16 cellular contexts compared by ENCODE assay signal in the genomic region with DNA sequence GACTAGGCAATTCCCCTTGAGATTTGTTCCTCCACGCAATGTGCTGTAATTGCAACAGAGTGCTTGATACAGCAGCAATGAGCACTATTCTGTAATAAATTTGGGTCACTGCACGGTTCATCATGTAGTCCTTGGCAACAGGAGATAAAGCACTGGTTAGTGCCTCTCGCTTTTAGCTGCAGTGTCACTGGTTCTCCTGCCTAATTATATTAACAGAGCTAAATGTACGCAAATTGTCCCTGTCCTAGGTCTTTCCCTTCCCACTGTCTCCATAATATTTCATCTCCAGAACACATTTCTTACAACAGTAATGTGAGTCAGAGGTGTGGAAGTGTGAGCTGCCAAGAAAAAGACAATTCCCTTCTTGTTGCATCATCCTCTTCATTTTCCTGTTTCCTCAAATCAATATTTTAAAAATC.
DNase-seq lines count a peak whose midpoint lies in the region; ATAC-seq and TF ChIP-seq lines count a peak whose summit lies in the region.
"Had no signal": no experiment of that assay in that cellular context is flagged by ENCODE, and none has a peak within 500 bp of the region (broad histone marks: within the 10 kb centered on the region; RNA-seq: fewer than 3 reads in every experiment).

No MANE protein-coding gene starts in this region.

- no peaks in the 10 kb centered on the region for H3K27me3 Mint-ChIP-seq in T-helper 17 cell

- peak overlapping the region; percentile 65 for H3K4me3 ChIP-seq in ACC112 (ENCODE audit: low read depth, low read length)
- H3K4me3 ChIP-seq in brain microvascular endothelial cell (ENCODE audit: low read depth, low read length), result no peak overlapping the region
- H3K4me3 ChIP-seq in right cardiac atrium (ENCODE audit: low read length), result no peak overlapping the region
- H3K4me3 ChIP-seq: BLaER1 treated with 17β-estradiol and CSF1 and Interleukin-3, amounts not matched to agents 10 nM and 100 nM; lung; thoracic aorta had no signal

- H2AFZ ChIP-seq in ACC112 (ENCODE audit: low read length, unreplicated experiment), result peak overlapping the region; percentile 42
- H2AFZ ChIP-seq: parathyroid adenoma had no signal

- H3K4me1 Mint-ChIP-seq in T-helper 17 cell, result no peaks in the 10 kb centered on the region

- H3K27me3 ChIP-seq in ACC112 (ENCODE audit: insufficient read depth, low read length) (no peaks in the 10 kb centered on the region), brain microvascular endothelial cell (replicated peaks) (no peaks in the 10 kb centered on the region), right cardiac atrium (ENCODE audit: control insufficient read depth, insufficient read depth) (no peaks in the 10 kb centered on the region)
- H3K27me3 ChIP-seq: BLaER1 treated with 17β-estradiol and CSF1 and Interleukin-3, amounts not matched to agents 10 nM and 100 nM had no signal

- H3K27ac Mint-ChIP-seq in T-helper 17 cell, result no peak overlapping the region

- no peaks in the 10 kb centered on the region for H3K36me3 ChIP-seq in ACC112 (ENCODE audit: insufficient read depth, low read length)
- H3K36me3 ChIP-seq in brain microvascular endothelial cell (replicated peaks), result no peaks in the 10 kb centered on the region
- H3K36me3 ChIP-seq: BLaER1 treated with 17β-estradiol and CSF1 and Interleukin-3, amounts not matched to agents 10 nM and 100 nM; thoracic aorta had no signal

- DNase-seq in HS-5 (ENCODE audit: low read depth) (peak; percentile 52), brain microvascular endothelial cell (peak; percentile 51), right cardiac atrium (no peak), NAMALWA (ENCODE audit: low spot score) (no peak), NCI-H774 (lab: John Stamatoyannopoulos, UW) (no peak), T-helper 17 cell (no peak)
- DNase-seq: activated T-cell treated with anti-CD3 and anti-CD28 coated beads for 4 hours, H7, KBM-7, NCI-H2171 treated with DMSO at 0.1 percent for 48 hours had no signal

- H3K4me3 Mint-ChIP-seq in T-helper 17 cell, result no peak overlapping the region

- H3K9me3 ChIP-seq in right cardiac atrium (ENCODE audit: control insufficient read depth, low read length), result no peaks in the 10 kb centered on the region
- no peaks in the 10 kb centered on the region for H3K9me3 ChIP-seq in T-helper 17 cell (ENCODE audit: control insufficient read depth, low read length, poor library complexity, severe bottlenecking)
- H3K9me3 ChIP-seq: BLaER1 treated with 17β-estradiol and CSF1 and Interleukin-3, amounts not matched to agents 10 nM and 100 nM; thoracic aorta had no signal

- intact Hi-C loops in right cardiac atrium (cut with DNase I), result no loop called here

- 26% methylated on average over 4 of the region's 4 CpGs for WGBS in right cardiac atrium

- ATAC-seq in right cardiac atrium (peak; percentile 83 to 90), T-helper 17 cell (no peak), GM21723 (IDR thresholded peaks at IDR 0.05; ENCODE audit: unreplicated experiment) (no peak)

- no peaks in the 10 kb centered on the region for H3K79me2 ChIP-seq in ACC112 (ENCODE audit: control insufficient read depth, insufficient read depth, low read length, unreplicated experiment)
- H3K79me2 ChIP-seq: parathyroid adenoma had no signal

- no peaks in the 10 kb centered on the region for H3K36me3 Mint-ChIP-seq in T-helper 17 cell (ENCODE audit: low read depth)

- H3K4me1 ChIP-seq in ACC112 (ENCODE audit: control insufficient read depth, insufficient read depth, low read length, unreplicated experiment) (peaks cover 22% of the 10 kb centered on the region), right cardiac atrium (ENCODE audit: control insufficient read depth, insufficient read depth, low read length) (peaks cover 2% of the 10 kb centered on the region)
- H3K4me1 ChIP-seq: BLaER1 treated with 17β-estradiol and CSF1 and Interleukin-3, amounts not matched to agents 10 nM and 100 nM; parathyroid adenoma had no signal

- TF ChIP-seq CTCF in brain microvascular endothelial cell (IDR thresholded peaks at IDR 0.05; ENCODE audit: low read depth, low read length, missing control alignments), result no peak

- in situ Hi-C loops in brain microvascular endothelial cell (cut with HindIII; ENCODE audit: low pct_ligation_motif_present, low sequenced_read_pairs), result no loop called here

- peak overlapping the region; percentile 80 for H3K27ac ChIP-seq in ACC112 (ENCODE audit: low read depth, low read length)
- H3K27ac ChIP-seq in brain microvascular endothelial cell, result no peak overlapping the region
- H3K27ac ChIP-seq in right cardiac atrium (ENCODE audit: low read length), result no peak overlapping the region
- H3K27ac ChIP-seq: BLaER1 treated with 17β-estradiol and CSF1 and Interleukin-3, amounts not matched to agents 10 nM and 100 nM; parathyroid adenoma; thoracic aorta had no signal

Comparison
In these comparisons a context has a peak if more than half of its experiments do, and no peak if none do; other contexts are left out.
1. DNase-seq: peak in HS-5 (single experiment) and brain microvascular endothelial cell (single experiment); none in right cardiac atrium (0 of 3), NAMALWA (single experiment), NCI-H774 (single experiment) and T-helper 17 cell (0 of 3).
2. ATAC-seq: peak in right cardiac atrium (2 of 2); none in T-helper 17 cell (single experiment) and GM21723 (single experiment).